ENCODE assay signal across 9 cellular contexts in the genomic region with DNA sequence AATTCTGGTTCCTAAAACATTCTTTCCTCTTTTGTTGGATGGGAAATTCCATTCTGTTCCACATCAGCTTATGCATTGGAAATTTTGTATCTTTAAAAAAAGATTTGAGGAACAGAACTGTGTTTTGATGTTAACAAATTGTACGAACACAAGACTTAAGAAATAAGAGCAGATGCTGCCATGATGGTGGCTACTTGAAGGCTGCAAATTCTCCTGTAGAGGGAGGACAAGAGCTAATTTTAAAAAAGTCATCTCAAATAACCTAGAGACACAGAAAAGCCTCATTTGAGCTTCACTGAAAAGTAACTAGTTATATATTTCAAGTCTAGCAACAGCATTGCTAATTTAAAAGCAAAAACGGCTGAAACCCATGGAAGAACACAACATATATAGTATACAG. TPM values are rescaled to one million over a fixed set of nuclear protein-coding genes. Genes with fewer than 3 reads are reported as not detected.
A peak's percentile ranks its signal among the peaks of the same experiment; 100 is the strongest.
DNase-seq lines count a peak whose midpoint lies in the region; ATAC-seq, FAIRE-seq and TF ChIP-seq lines count a peak whose summit lies in the region.
"Had no signal": no experiment of that assay in that cellular context is flagged by ENCODE, and none has a peak within 500 bp of the region (broad histone marks: within the 10 kb centered on the region; RNA-seq: fewer than 3 reads in every experiment).

No MANE protein-coding gene starts in this region.

- no peak for FAIRE-seq in HTR-8/SVneo (lab: Jason Lieb, UNC)

- H3K36me3 Mint-ChIP-seq in activated naive CD8-positive, alpha-beta T cell treated with anti-CD3 and anti-CD28 coated beads for 36 hours: peaks cover 2% of the 10 kb centered on the region

- peak overlapping the region; percentile 22 for H3K27ac Mint-ChIP-seq in activated naive CD8-positive, alpha-beta T cell treated with anti-CD3 and anti-CD28 coated beads for 36 hours

- peak; percentile 22 for DNase-seq in DMS 273 treated with DMSO at 0.1 percent for 48 hours (lab: John Stamatoyannopoulos, UW)
- peak; percentile 6 for DNase-seq in HTR-8/SVneo (ENCODE audit: insufficient read length, low spot score)
- no peak for DNase-seq in activated naive CD8-positive, alpha-beta T cell treated with anti-CD3 and anti-CD28 coated beads for 36 hours
- DNase-seq in right lobe of liver: no peak
- no peak for DNase-seq in NCI-H510A (lab: John Stamatoyannopoulos, UW)
- no peak for DNase-seq in iPS-NIHi11 (ENCODE audit: low spot score)
- DNase-seq in activated CD8-positive, alpha-beta memory T cell treated with anti-CD3 and anti-CD28 coated beads, Interleukin-2, amount 50 U/mL, for 48 hours: no peak

- ATAC-seq in right lobe of liver: peak in 1 of 4 donors; percentile 28
- ATAC-seq in GM19395 (IDR thresholded peaks at IDR 0.05; ENCODE audit: unreplicated experiment): no peak

- H3K9me3 Mint-ChIP-seq in activated naive CD8-positive, alpha-beta T cell treated with anti-CD3 and anti-CD28 coated beads for 36 hours: no peaks in the 10 kb centered on the region

- peaks cover 0 to 11% (median 3%) of the 10 kb centered on the region in 4 donors for H3K4me1 ChIP-seq in right lobe of liver
- H3K4me1 ChIP-seq: HAP-1 had no signal

- intact Hi-C loops in right lobe of liver (cut with DNase I): no loop called here

- no peak overlapping the region for H3K27ac ChIP-seq in right lobe of liver

- no peaks in the 10 kb centered on the region for H3K27me3 Mint-ChIP-seq in activated naive CD8-positive, alpha-beta T cell treated with anti-CD3 and anti-CD28 coated beads for 36 hours

- peaks cover 29% of the 10 kb centered on the region for H3K4me1 Mint-ChIP-seq in activated naive CD8-positive, alpha-beta T cell treated with anti-CD3 and anti-CD28 coated beads for 36 hours

- peak in 3 of 4 donors; percentile 16 to 31 (median 29) for TF ChIP-seq CTCF in right lobe of liver (IDR thresholded peaks at IDR 0.05)

- no peaks in the 10 kb centered on the region for H3K27me3 ChIP-seq in right lobe of liver

- no peak overlapping the region for H3K4me3 Mint-ChIP-seq in activated naive CD8-positive, alpha-beta T cell treated with anti-CD3 and anti-CD28 coated beads for 36 hours

- H3K9me3 ChIP-seq in right lobe of liver: no peaks in the 10 kb centered on the region
- H3K9me3 ChIP-seq: HAP-1 had no signal

- no peak overlapping the region for H3K4me3 ChIP-seq in right lobe of liver
- H3K4me3 ChIP-seq: HAP-1 had no signal

- 74% methylated on average over 2 of the region's 2 CpGs for WGBS in right lobe of liver (ENCODE audit: insufficient coverage, low coverage, low lambda C conversion rate, missing lambda C conversion rate)

- TF ChIP-seq POLR2A in right lobe of liver (IDR thresholded peaks at IDR 0.05): no peak

- H3K36me3 ChIP-seq in right lobe of liver: no peaks in the 10 kb centered on the region
- H3K36me3 ChIP-seq: HAP-1 had no signal

RNA-seq across cellular contexts. Expression of gene NDUFB2, which starts 29.8 kb away (rescaled TPM):
- total RNA-seq in activated naive CD8-positive, alpha-beta T cell treated with anti-CD3 and anti-CD28 coated beads for 36 hours: 100 to 1,000 TPM; 175 to 196 TPM
- 100 to 1,000 TPM; 114 to 235 (median 134) TPM for total RNA-seq in right lobe of liver

RNA-seq across cellular contexts. Expression of gene ADCK2, which starts 53.6 kb away (rescaled TPM):
- total RNA-seq in activated naive CD8-positive, alpha-beta T cell treated with anti-CD3 and anti-CD28 coated beads for 36 hours: 10 to 100 TPM; 23.3 to 23.9 TPM
- total RNA-seq in right lobe of liver: 10 to 100 TPM in 3 of 6 experiments, 1 to 10 TPM in 3; 7.8 to 13.9 (median 10.2) TPM

Comparison
In these comparisons a context has a peak if more than half of its experiments do, and no peak if none do; other contexts are left out.
1. DNase-seq: peak in DMS 273 treated with DMSO at 0.1 percent for 48 hours (single experiment) and HTR-8/SVneo (single experiment); none in activated naive CD8-positive, alpha-beta T cell treated with anti-CD3 and anti-CD28 coated beads for 36 hours (single experiment), right lobe of liver (0 of 3), NCI-H510A (single experiment), iPS-NIHi11 (single experiment) and activated CD8-positive, alpha-beta memory T cell treated with anti-CD3 and anti-CD28 coated beads, Interleukin-2, amount 50 U/mL, for 48 hours (single experiment).